1 cellular context compared by ENCODE assay signal in the genomic region with DNA sequence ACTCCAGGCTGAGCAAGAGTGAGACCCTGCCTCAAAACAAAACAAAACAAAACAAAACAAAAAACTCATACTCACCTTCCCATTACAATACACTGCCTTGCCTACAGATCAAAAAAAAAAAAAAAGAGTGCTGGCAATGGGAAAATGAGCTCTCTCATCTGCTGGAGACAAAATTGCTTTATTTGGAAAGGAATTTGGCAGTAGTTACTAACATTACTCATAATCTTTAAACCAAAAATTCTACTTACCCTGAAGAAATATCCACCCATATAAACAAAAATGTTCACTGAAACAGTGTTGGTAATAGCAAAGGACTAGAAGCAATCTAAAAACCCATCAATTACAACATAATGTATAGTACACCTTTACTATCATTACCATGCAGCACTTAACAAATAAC.
TF ChIP-seq lines count a peak whose summit lies in the region.

No MANE protein-coding gene starts in this region.

TF ChIP-seq in IMR-90, 13 proteins besides CTCF, POLR2A, EP300 and RAD21 (continued from another document):
- TF ChIP-seq FOS (IDR thresholded peaks at IDR 0.05; ENCODE audit: low read depth, low read length) = no peak
- no peak for TF ChIP-seq MAFK (IDR thresholded peaks at IDR 0.05; ENCODE audit: low read depth, low read length)
- TF ChIP-seq RCOR1 (IDR thresholded peaks at IDR 0.05; ENCODE audit: insufficient replicate concordance, low read length) = no peak
